ENCODE assay signal across 2 cellular contexts in genomic region chr4:78669453-78669852, GRCh38.
TF ChIP-seq lines count a peak whose summit lies in the region.

No MANE protein-coding gene starts in this region.

TF ChIP-seq in SK-N-SH, 30 proteins besides CTCF, POLR2A, EP300 and RAD21 (continued from another document):
- no peak for TF ChIP-seq USF1 (IDR thresholded peaks at IDR 0.05; ENCODE audit: borderline replicate concordance, low read depth)
- no peak for TF ChIP-seq PBX3 (IDR thresholded peaks at IDR 0.05)
- no peak for TF ChIP-seq RCOR1 (IDR thresholded peaks at IDR 0.05; ENCODE audit: low read length)
- TF ChIP-seq YY1 (IDR thresholded peaks at IDR 0.05; ENCODE audit: low read depth), result no peak
- TF ChIP-seq TEAD4 (IDR thresholded peaks at IDR 0.05; ENCODE audit: borderline replicate concordance, insufficient read depth), result no peak
- TF ChIP-seq TCF12 (IDR thresholded peaks at IDR 0.05), result no peak
- no peak for TF ChIP-seq MXI1 (IDR thresholded peaks at IDR 0.05; ENCODE audit: low read depth, low read length)
- TF ChIP-seq EZH2phosphoT487 (IDR thresholded peaks at IDR 0.05; ENCODE audit: borderline replicate concordance, low read depth), result no peak
- no peak for TF ChIP-seq ZBTB33 (IDR thresholded peaks at IDR 0.05; ENCODE audit: borderline replicate concordance, low read depth)
- TF ChIP-seq JUND (IDR thresholded peaks at IDR 0.05), result no peak
- TF ChIP-seq SIN3A (IDR thresholded peaks at IDR 0.05; ENCODE audit: borderline replicate concordance, low read depth, low read length), result no peak
- TF ChIP-seq IRF3 (IDR thresholded peaks at IDR 0.05; ENCODE audit: low read depth, low read length), result no peak
- no peak for TF ChIP-seq GABPA (IDR thresholded peaks at IDR 0.05; ENCODE audit: low read depth)
- no peak for TF ChIP-seq RFX5 (IDR thresholded peaks at IDR 0.05; ENCODE audit: low read length)
- TF ChIP-seq FOXM1 (IDR thresholded peaks at IDR 0.05; ENCODE audit: low read depth), result no peak
- no peak for TF ChIP-seq POLR2AphosphoS5 (IDR thresholded peaks at IDR 0.05; ENCODE audit: low read depth, low read length)
- TF ChIP-seq CHD2 (IDR thresholded peaks at IDR 0.05; ENCODE audit: low read length, partially characterized antibody), result no peak

TF ChIP-seq in H1, 55 proteins besides CTCF, POLR2A, EP300 and RAD21 (continued from another document):
- TF ChIP-seq ATF2 (IDR thresholded peaks at IDR 0.05; ENCODE audit: low read length) (no peak), FOSL1 (IDR thresholded peaks at IDR 0.05; ENCODE audit: insufficient read depth, low read depth, low read length) (no peak), HDAC6 (IDR thresholded peaks at IDR 0.05; ENCODE audit: low read depth, low read length) (no peak), EZH2 (IDR thresholded peaks at IDR 0.05; ENCODE audit: low read depth, low read length, severe bottlenecking) (no peak), EGR1 (IDR thresholded peaks at IDR 0.05; ENCODE audit: borderline replicate concordance, low read depth, low read length) (no peak), POLR2AphosphoS5 (IDR thresholded peaks at IDR 0.05; ENCODE audit: low read depth, low read length) (no peak), MAX (IDR thresholded peaks at IDR 0.05) (no peak), CHD2 (IDR thresholded peaks at IDR 0.05; ENCODE audit: low read length) (no peak), CBX5 (IDR thresholded peaks at IDR 0.05; ENCODE audit: low read depth, low read length) (no peak)
TF ChIP-seq in H1: peak in this region for 0.
